9 cellular contexts compared by ENCODE assay signal in genomic region chr6:90397929-90398674, GRCh38.
DNase-seq lines count a peak whose midpoint lies in the region; ATAC-seq and TF ChIP-seq lines count a peak whose summit lies in the region.
"Had no signal": no experiment of that assay in that cellular context is flagged by ENCODE, and none has a peak within 500 bp of the region (broad histone marks: within the 10 kb centered on the region; RNA-seq: fewer than 3 reads in every experiment).

No MANE protein-coding gene starts in this region.

- peak overlapping the region; percentile 36 for H3K27ac ChIP-seq in KOPT-K1 (ENCODE audit: low read depth, low read length, poor library complexity, severe bottlenecking)
- no peak overlapping the region for H3K27ac ChIP-seq in lung (ENCODE audit: low read depth in 1 of 2, low read length in 1 of 2)
- H3K27ac ChIP-seq in ascending aorta: no peak overlapping the region
- H3K27ac ChIP-seq: thyroid gland had no signal

- DNase-seq in Caki2 (ENCODE audit: low read depth) (peak; percentile 71), activated T-cell treated with anti-CD3 and anti-CD28 coated beads for 4 hours (peak; percentile 73), lung (ENCODE audit: low spot score) (no peak), ascending aorta (ENCODE audit: low spot score in 2 of 2) (no peak), GM13977 (ENCODE audit: low spot score) (no peak), iPS-NIHi7 (ENCODE audit: extremely low spot score) (no peak), NCI-H2196 treated with DMSO at 0.1 percent for 48 hours (lab: John Stamatoyannopoulos, UW; ENCODE audit: unreplicated experiment) (no peak)

- H3K4me3 ChIP-seq in lung (no peak overlapping the region), ascending aorta (no peak overlapping the region)
- H3K4me3 ChIP-seq: thyroid gland had no signal

- H3K27me3 ChIP-seq in lung (ENCODE audit: control insufficient read depth, insufficient read depth) (no peaks in the 10 kb centered on the region), ascending aorta (no peaks in the 10 kb centered on the region)
- H3K27me3 ChIP-seq: thyroid gland had no signal

- H3K36me3 ChIP-seq in KOPT-K1 (ENCODE audit: insufficient read depth, low read length) (no peaks in the 10 kb centered on the region), lung (ENCODE audit: control insufficient read depth in 2 of 2, insufficient read depth in 2 of 2, low read length in 2 of 2) (no peaks in the 10 kb centered on the region), ascending aorta (no peaks in the 10 kb centered on the region)
- H3K36me3 ChIP-seq: thyroid gland had no signal

- H3K9me3 ChIP-seq in KOPT-K1 (ENCODE audit: insufficient read depth, low read length, poor library complexity, severe bottlenecking): no peaks in the 10 kb centered on the region
- H3K9me3 ChIP-seq in lung (ENCODE audit: control insufficient read depth in 2 of 2, insufficient read depth in 1 of 2, low read length in 1 of 2): no peaks in the 10 kb centered on the region
- H3K9me3 ChIP-seq in ascending aorta: no peaks in the 10 kb centered on the region
- H3K9me3 ChIP-seq: thyroid gland had no signal

- H3K4me1 ChIP-seq in lung (ENCODE audit: control insufficient read depth in 2 of 2, insufficient read depth in 2 of 2, low read length in 2 of 2): no peaks in the 10 kb centered on the region
- H3K4me1 ChIP-seq in ascending aorta: no peaks in the 10 kb centered on the region
- H3K4me1 ChIP-seq: thyroid gland had no signal

- no peak for TF ChIP-seq CTCF in lung (IDR thresholded peaks at IDR 0.05; ENCODE audit: control extremely low read depth, extremely low read depth)
- no peak for TF ChIP-seq CTCF in ascending aorta (IDR thresholded peaks at IDR 0.05)
- TF ChIP-seq CTCF in GM13977 (IDR thresholded peaks at IDR 0.05; ENCODE audit: extremely low read depth, insufficient read depth, missing control alignments): no peak

- intact Hi-C loops in ascending aorta (cut with DNase I): no loop called here

- 53 to 55% methylated on average over 5 of the region's 5 CpGs for WGBS in lung, 2 donors

- ATAC-seq in lung (ENCODE audit: insufficient read depth, low FRiP score): peak; percentile 20

- in situ Hi-C loops in Caki2 (cut with HindIII; ENCODE audit: low pct_unique_long_range_greater_than_20kb, low sequenced_read_pairs) (no loop called here), GM13977 (cut with MboI; ENCODE audit: low pct_unique_long_range_greater_than_20kb, low sequenced_read_pairs, unreplicated experiment) (no loop called here)

Comparison
In these comparisons a context has a peak if more than half of its experiments do, and no peak if none do; other contexts are left out.
1. DNase-seq: peak in Caki2 (single experiment) and activated T-cell treated with anti-CD3 and anti-CD28 coated beads for 4 hours (single experiment); none in lung (single experiment), ascending aorta (0 of 2), GM13977 (single experiment), iPS-NIHi7 (single experiment) and NCI-H2196 treated with DMSO at 0.1 percent for 48 hours (single experiment).